Comparison of ENCODE assay signal across 11 cellular contexts in genomic region chr1:77412069-77412793, GRCh38.
DNase-seq lines count a peak whose midpoint lies in the region; TF ChIP-seq lines count a peak whose summit lies in the region.
"Had no signal": no experiment of that assay in that cellular context is flagged by ENCODE, and none has a peak within 500 bp of the region (broad histone marks: within the 10 kb centered on the region; RNA-seq: fewer than 3 reads in every experiment).

No MANE protein-coding gene starts in this region.

- H3K9me3 ChIP-seq in GM23248 (ENCODE audit: low read depth), result no peaks in the 10 kb centered on the region

- no peak overlapping the region for H2AFZ ChIP-seq in GM23248

- H3K4me3 ChIP-seq in GM23248, result no peak overlapping the region
- no peak overlapping the region for H3K4me3 ChIP-seq in dorsolateral prefrontal cortex

- no peak overlapping the region for H3K9ac ChIP-seq in GM23248

- intact Hi-C loops in dorsolateral prefrontal cortex (cut with DNase I), result no loop called here

- H3K36me3 ChIP-seq in GM23248 (ENCODE audit: low read depth), result peaks cover 3% of the 10 kb centered on the region; the same call in 1 of the 2 replicates

- no peaks in the 10 kb centered on the region for H3K9me2 ChIP-seq in GM23248 (ENCODE audit: insufficient read depth)

- H3K4me2 ChIP-seq in GM23248 (ENCODE audit: unreplicated experiment), result no peak overlapping the region

- in situ Hi-C loops in GM23248 (cut with MboI), result no loop called here

- WGBS in GM23248 (ENCODE audit: low coverage in 1 of 2, low lambda C conversion rate in 2 of 2, missing lambda C conversion rate in 2 of 2), 2 experiments, result 93 to 94% methylated on average over 9 of the region's 9 CpGs

- no peak for TF ChIP-seq CTCF in dorsolateral prefrontal cortex (IDR thresholded peaks at IDR 0.05 in 54 of 56, conservative IDR thresholded peaks at IDR 0.05 in 2 of 56; ENCODE audit: low read depth in 1 of 56, partially characterized antibody in 56 of 56)

- no peaks in the 10 kb centered on the region for H4K20me1 ChIP-seq in GM23248 (ENCODE audit: insufficient read depth)

- peak; percentile 48 for DNase-seq in GM23248
- DNase-seq in NOMO-1 (lab: John Stamatoyannopoulos, UW; ENCODE audit: unreplicated experiment in 2 of 2), result peak; percentile 41 to 61
- DNase-seq in dorsolateral prefrontal cortex, result no peak
- DNase-seq in pulmonary artery endothelial cell (ENCODE audit: low read depth, low spot score), result peak; percentile 27
- DNase-seq in NCI-H1105 treated with DMSO at 0.1 percent for 48 hours (lab: John Stamatoyannopoulos, UW), result no peak
- DNase-seq in activated CD4-positive, CD25-positive, alpha-beta regulatory T cell (lab: John Stamatoyannopoulos, UW), result no peak
- no peak for DNase-seq in KG1 (lab: John Stamatoyannopoulos, UW)
- no peak for DNase-seq in activated CD4-positive, alpha-beta T cell treated with anti-CD3 and anti-CD28 coated beads for 4 hours
- DNase-seq: activated gamma-delta T cell; effector memory CD8-positive, alpha-beta T cell; NCI-H446 had no signal

- 0 out of 2 replicates have a peak, but pooled peaks cover 10% of the 10 kb centered on the region for H3F3A ChIP-seq in GM23248 (ENCODE audit: insufficient read depth)

- H3K79me2 ChIP-seq in GM23248 (ENCODE audit: insufficient read depth), result peaks cover 9% of the 10 kb centered on the region

- H3K27me3 ChIP-seq in GM23248 (replicated peaks; ENCODE audit: insufficient read depth) (no peaks in the 10 kb centered on the region), dorsolateral prefrontal cortex (no peaks in the 10 kb centered on the region)

- H3K27ac ChIP-seq in GM23248 (no peak overlapping the region), dorsolateral prefrontal cortex (peak overlapping the region in 47 of 59 donors; percentile 2 to 73 (median 55))

- H3K4me1 ChIP-seq in GM23248 (ENCODE audit: insufficient read depth), result peaks cover 10% of the 10 kb centered on the region; the same call in 1 of the 2 replicates

Comparison
In these comparisons a context has a peak if more than half of its experiments do, and no peak if none do; other contexts are left out.
1. DNase-seq: peak in GM23248 (single experiment), NOMO-1 (2 of 2) and pulmonary artery endothelial cell (single experiment); none in dorsolateral prefrontal cortex (0 of 10), NCI-H1105 treated with DMSO at 0.1 percent for 48 hours (single experiment), activated CD4-positive, CD25-positive, alpha-beta regulatory T cell (0 of 4), KG1 (single experiment) and activated CD4-positive, alpha-beta T cell treated with anti-CD3 and anti-CD28 coated beads for 4 hours (0 of 2).